In genomic region chr16:56547120-56547948, GRCh38 we compare ENCODE assay signal across 8 cellular contexts. TPM values are rescaled to one million over a fixed set of nuclear protein-coding genes. Genes with fewer than 3 reads are reported as not detected.
DNase-seq lines count a peak whose midpoint lies in the region; ATAC-seq and TF ChIP-seq lines count a peak whose summit lies in the region.

No MANE protein-coding gene starts in this region.

- peak overlapping the region; percentile 56 for H3K27ac Mint-ChIP-seq in endodermal cell
- no peak overlapping the region for H3K27ac Mint-ChIP-seq in Calu3 (ENCODE audit: unreplicated experiment)

- H3K9ac ChIP-seq in endodermal cell (ENCODE audit: extremely low read depth, low read length, poor library complexity, severe bottlenecking) = no peak overlapping the region

- 27 to 39% methylated on average over 10 to 12 of the region's 12 CpGs for WGBS in endodermal cell (ENCODE audit: insufficient coverage in 1 of 2, insufficient read length in 1 of 2), 2 experiments

- no TSS peak for BruUV-seq in Calu3 (replicated peaks; lab: Mats Ljungman, UMichigan)

- CTCF ChIA-PET in Calu3 (lab: Charles Lee) = interaction anchor here (0.7 kb wide), 1 partner anchor 10 kb away, joined by 4 read pairs; no protein-coding TSS in a partner anchor

- no peak for ATAC-seq in HG02678 (IDR thresholded peaks at IDR 0.05; ENCODE audit: unreplicated experiment)

- H3K4me1 ChIP-seq in endodermal cell (ENCODE audit: control insufficient read depth, insufficient read depth, low read length) (no peaks in the 10 kb centered on the region), neuron (ENCODE audit: insufficient read depth, low read length) (peaks cover 28% of the 10 kb centered on the region)

- H3K27me3 Mint-ChIP-seq in endodermal cell (ENCODE audit: insufficient read depth) = no peaks in the 10 kb centered on the region
- H3K27me3 Mint-ChIP-seq in Calu3 (ENCODE audit: unreplicated experiment) = peaks cover 59% of the 10 kb centered on the region

- peak overlapping the region; percentile 29 for H2AFZ ChIP-seq in neuron (ENCODE audit: low read depth, low read length)

- DNase-seq in ELF-1 (ENCODE audit: low read depth, low spot score) = peak; percentile 73
- DNase-seq in NCI-H146 treated with DMSO at 0.1 percent for 48 hours (lab: John Stamatoyannopoulos, UW; ENCODE audit: unreplicated experiment) = peak; percentile 42
- peak; percentile 72 for DNase-seq in endodermal cell
- DNase-seq in DMS 273 (lab: John Stamatoyannopoulos, UW; ENCODE audit: unreplicated experiment) = no peak
- no peak for DNase-seq in Calu3
- DNase-seq in NK-92 (lab: John Stamatoyannopoulos, UW; ENCODE audit: unreplicated experiment) = no peak

- H3K4me3 ChIP-seq in endodermal cell (ENCODE audit: low read length) (no peak overlapping the region), neuron (ENCODE audit: low read length) (peak overlapping the region; percentile 14)

- H3K9me3 ChIP-seq in endodermal cell (ENCODE audit: control insufficient read depth, low read length) = no peaks in the 10 kb centered on the region
- no peaks in the 10 kb centered on the region for H3K9me3 ChIP-seq in neuron (ENCODE audit: low read length)

- intact Hi-C loops in Calu3 (cut with micrococcal nuclease; ENCODE audit: unreplicated experiment) = no loop called here

- no peaks in the 10 kb centered on the region for H3K27me3 ChIP-seq in endodermal cell (ENCODE audit: control insufficient read depth, insufficient read depth, low read length, poor library complexity, severe bottlenecking)
- no peaks in the 10 kb centered on the region for H3K27me3 ChIP-seq in neuron (ENCODE audit: insufficient read depth, low read length)

- H3K36me3 ChIP-seq in endodermal cell (ENCODE audit: control insufficient read depth, insufficient read depth, low read length) (no peaks in the 10 kb centered on the region), neuron (ENCODE audit: insufficient read depth, low read length) (no peaks in the 10 kb centered on the region)

- peak overlapping the region; percentile 96 for H3K27ac ChIP-seq in endodermal cell (ENCODE audit: low read depth, low read length)

- H3K9me3 Mint-ChIP-seq in endodermal cell = no peaks in the 10 kb centered on the region
- no peaks in the 10 kb centered on the region for H3K9me3 Mint-ChIP-seq in Calu3 (ENCODE audit: low read depth, unreplicated experiment)

- H3K4me3 Mint-ChIP-seq in endodermal cell (no peak overlapping the region), Calu3 (ENCODE audit: low read depth, unreplicated experiment) (no peak overlapping the region)

- TF ChIP-seq CTCF in endodermal cell (conservative IDR thresholded peaks at IDR 0.05) (no peak), Calu3 (IDR thresholded peaks at IDR 0.05; ENCODE audit: unreplicated experiment) (no peak)

- no peaks in the 10 kb centered on the region for H3K36me3 Mint-ChIP-seq in endodermal cell (ENCODE audit: low read depth)
- H3K36me3 Mint-ChIP-seq in Calu3 (ENCODE audit: insufficient read depth, unreplicated experiment) = no peaks in the 10 kb centered on the region

- H3K4me1 Mint-ChIP-seq in endodermal cell (peaks cover 12% of the 10 kb centered on the region), Calu3 (ENCODE audit: low read depth, unreplicated experiment) (no peaks in the 10 kb centered on the region)

RNA-seq across cellular contexts. Expression of gene MT4, which starts 17.5 kb away (rescaled TPM):
- total RNA-seq in endodermal cell (not detected), Calu3 (2022) (not detected in 2 replicates)
- polyA plus RNA-seq in endodermal cell (2013, experiment 1 of 2) = not detected
- not detected for polyA plus RNA-seq in endodermal cell (2013, experiment 2 of 2)

RNA-seq across cellular contexts. Expression of gene BBS2, which starts 27.5 kb away (rescaled TPM):
- total RNA-seq in endodermal cell (10 to 100 TPM; 35.3 to 52.6 TPM), Calu3 (2022) (35.5 and 36.4 TPM in 2 replicates)
- 58.4 TPM for polyA plus RNA-seq in endodermal cell (2013, experiment 1 of 2)
- 60.3 TPM for polyA plus RNA-seq in endodermal cell (2013, experiment 2 of 2)

RNA-seq across cellular contexts. Expression of gene MT3, which starts 42.0 kb away (rescaled TPM):
- total RNA-seq in endodermal cell (not detected), Calu3 (2022) (not detected in 2 replicates)
- 2.2 TPM for polyA plus RNA-seq in endodermal cell (2013, experiment 1 of 2)
- 2.6 TPM for polyA plus RNA-seq in endodermal cell (2013, experiment 2 of 2)

Comparison
In these comparisons a context has a peak if more than half of its experiments do, and no peak if none do; other contexts are left out.
1. DNase-seq: peak in ELF-1 (single experiment), NCI-H146 treated with DMSO at 0.1 percent for 48 hours (single experiment) and endodermal cell (single experiment); none in DMS 273 (single experiment), Calu3 (single experiment) and NK-92 (single experiment).